8 cellular contexts compared by ENCODE assay signal in genomic region chr4:122522944-122523343, GRCh38.
"Had no signal": no experiment of that assay in that cellular context is flagged by ENCODE, and none has a peak within 500 bp of the region (broad histone marks: within the 10 kb centered on the region; RNA-seq: fewer than 3 reads in every experiment).

No MANE protein-coding gene starts in this region.

- FAIRE-seq: G401.6, GM12878, GM12891, GM12892, GM18507, GM19239 had no signal

- DNase-seq: GDM1, GF-D8 had no signal

- ATAC-seq: GM12878 had no signal

- H3K4me3 ChIP-seq: GM12878 had no signal
